Comparison of ENCODE assay signal across 15 cellular contexts in genomic region chr16:3579776-3580175, GRCh38. TPM values are rescaled to one million over a fixed set of nuclear protein-coding genes. Genes with fewer than 3 reads are reported as not detected.
DNase-seq lines count a peak whose midpoint lies in the region; ATAC-seq, FAIRE-seq and TF ChIP-seq lines count a peak whose summit lies in the region.
"Had no signal": no experiment of that assay in that cellular context is flagged by ENCODE, and none has a peak within 500 bp of the region (broad histone marks: within the 10 kb centered on the region; RNA-seq: fewer than 3 reads in every experiment).

No MANE protein-coding gene starts in this region.

- H3K9me3 ChIP-seq in CD4-positive, alpha-beta memory T cell (ENCODE audit: control insufficient read depth in 1 of 2, low read length in 2 of 2) = no peaks in the 10 kb centered on the region
- H3K9me3 ChIP-seq in kidney (ENCODE audit: control insufficient read depth in 1 of 2, low read length in 2 of 2) = no peaks in the 10 kb centered on the region
- H3K9me3 ChIP-seq: esophagus muscularis mucosa, heart left ventricle, psoas muscle had no signal

- peaks cover 0 to 20% of the 10 kb centered on the region in 2 donors for H3K36me3 Mint-ChIP-seq in CD4-positive, alpha-beta memory T cell
- H3K36me3 Mint-ChIP-seq in activated CD8-positive, alpha-beta T cell treated with anti-CD3 and anti-CD28 coated beads, Interleukin-2, amount 10 ng/mL, durations not matched to agents 7 days and 5 days (ENCODE audit: low read depth) = peaks cover 42% of the 10 kb centered on the region
- H3K36me3 Mint-ChIP-seq in natural killer cell (no peaks in the 10 kb centered on the region), Calu3 (ENCODE audit: insufficient read depth, unreplicated experiment) (no peaks in the 10 kb centered on the region)

- peaks cover 36% of the 10 kb centered on the region for H3K4me1 ChIP-seq in CD4-positive, alpha-beta memory T cell (ENCODE audit: insufficient read depth, low read length)
- no peaks in the 10 kb centered on the region for H3K4me1 ChIP-seq in kidney (ENCODE audit: control insufficient read depth in 1 of 2, insufficient read depth in 1 of 2, low read depth in 1 of 2, low read length in 2 of 2)
- H3K4me1 ChIP-seq: psoas muscle had no signal

- no peak overlapping the region for H3K9ac ChIP-seq in kidney (ENCODE audit: low read length in 2 of 2)

- no peaks in the 10 kb centered on the region for H3K27me3 ChIP-seq in CD4-positive, alpha-beta memory T cell (ENCODE audit: insufficient read depth, low read length)
- no peaks in the 10 kb centered on the region for H3K27me3 ChIP-seq in HL-60 (ENCODE audit: insufficient read depth, poor library complexity, severe bottlenecking)

- ATAC-seq in activated CD8-positive, alpha-beta T cell treated with anti-CD3 and anti-CD28 coated beads, Interleukin-2, amount 10 ng/mL, durations not matched to agents 7 days and 5 days = no peak
- ATAC-seq in natural killer cell (no peak), GM18870 (IDR thresholded peaks at IDR 0.05; ENCODE audit: unreplicated experiment) (no peak)

- no peaks in the 10 kb centered on the region for H3K36me3 ChIP-seq in CD4-positive, alpha-beta memory T cell (ENCODE audit: insufficient read depth, low read length)
- no peaks in the 10 kb centered on the region for H3K36me3 ChIP-seq in kidney (ENCODE audit: control insufficient read depth in 1 of 2, insufficient read depth in 2 of 2, low read length in 2 of 2)

- intact Hi-C loops in CD4-positive, alpha-beta memory T cell (cut with micrococcal nuclease) = loop anchor here (5.0 kb wide), 2 partner anchors 73 to 77 kb away; partner anchors contain the start of genes CLUAP1 and DNASE1
- intact Hi-C loops in natural killer cell (cut with micrococcal nuclease) = loop anchor here (1.0 kb wide), 1 partner anchor 32 kb away; the partner anchor contains the start of gene SLX4
- intact Hi-C loops in kidney (cut with DNase I) = no loop called here
- intact Hi-C loops in Calu3 (cut with micrococcal nuclease; ENCODE audit: unreplicated experiment) = no loop called here

- H3K27me3 Mint-ChIP-seq in CD4-positive, alpha-beta memory T cell = no peaks in the 10 kb centered on the region
- H3K27me3 Mint-ChIP-seq in activated CD8-positive, alpha-beta T cell treated with anti-CD3 and anti-CD28 coated beads, Interleukin-2, amount 10 ng/mL, durations not matched to agents 7 days and 5 days (ENCODE audit: low read depth) = no peaks in the 10 kb centered on the region
- H3K27me3 Mint-ChIP-seq in natural killer cell (ENCODE audit: low read depth in 2 of 2) = no peaks in the 10 kb centered on the region
- peaks cover 13% of the 10 kb centered on the region for H3K27me3 Mint-ChIP-seq in Calu3 (ENCODE audit: unreplicated experiment)

- no TSS peak for BruUV-seq in Calu3 (replicated peaks; lab: Mats Ljungman, UMichigan)

- no peak overlapping the region for H3K27ac ChIP-seq in CD4-positive, alpha-beta memory T cell (ENCODE audit: low read depth, low read length)
- H3K27ac ChIP-seq in HL-60 (replicated peaks) = peak overlapping the region; percentile 50
- H3K27ac ChIP-seq in kidney (ENCODE audit: low read depth in 2 of 2, low read length in 2 of 2) = no peak overlapping the region
- H3K27ac ChIP-seq: coronary artery, esophagus muscularis mucosa, psoas muscle, WERI-Rb-1 had no signal

- no peak for TF ChIP-seq CTCF in HL-60 (IDR thresholded peaks at IDR 0.05; ENCODE audit: insufficient read depth, low read length)
- TF ChIP-seq CTCF in natural killer cell (IDR thresholded peaks at IDR 0.05) = no peak
- TF ChIP-seq CTCF in kidney (IDR thresholded peaks at IDR 0.05; ENCODE audit: borderline replicate concordance, extremely low read depth, insufficient read depth) = no peak
- TF ChIP-seq CTCF in Calu3 (IDR thresholded peaks at IDR 0.05; ENCODE audit: unreplicated experiment) = no peak

- H3K4me1 Mint-ChIP-seq in CD4-positive, alpha-beta memory T cell = peaks cover 19 to 56% (median 39%) of the 10 kb centered on the region in 4 donors
- peaks cover 55% of the 10 kb centered on the region for H3K4me1 Mint-ChIP-seq in activated CD8-positive, alpha-beta T cell treated with anti-CD3 and anti-CD28 coated beads, Interleukin-2, amount 10 ng/mL, durations not matched to agents 7 days and 5 days (ENCODE audit: low read depth)
- H3K4me1 Mint-ChIP-seq in natural killer cell = peaks cover 29 to 60% of the 10 kb centered on the region in 2 donors
- H3K4me1 Mint-ChIP-seq in Calu3 (ENCODE audit: low read depth, unreplicated experiment) = no peaks in the 10 kb centered on the region

- H3K4me3 Mint-ChIP-seq in CD4-positive, alpha-beta memory T cell = peak overlapping the region in 6 of 8 donors; percentile 46 to 98 (median 66)
- H3K4me3 Mint-ChIP-seq in activated CD8-positive, alpha-beta T cell treated with anti-CD3 and anti-CD28 coated beads, Interleukin-2, amount 10 ng/mL, durations not matched to agents 7 days and 5 days = peak overlapping the region; percentile 96
- H3K4me3 Mint-ChIP-seq in natural killer cell (peak overlapping the region; percentile 57), Calu3 (ENCODE audit: low read depth, unreplicated experiment) (no peak overlapping the region)

- CTCF ChIA-PET in CD4-positive, alpha-beta memory T cell (lab: Charles Lee; ENCODE audit: partially characterized antibody) = no interaction called here
- CTCF ChIA-PET in activated CD8-positive, alpha-beta T cell treated with anti-CD3 and anti-CD28 coated beads, Interleukin-2, amount 10 ng/mL, durations not matched to agents 7 days and 5 days (lab: Charles Lee) = no interaction called here
- CTCF ChIA-PET in Calu3 (lab: Charles Lee) = no interaction called here

- FAIRE-seq in kidney (lab: Jason Lieb, UNC) = no peak
- FAIRE-seq: astrocyte had no signal

- no peaks in the 10 kb centered on the region for H3K9me3 Mint-ChIP-seq in CD4-positive, alpha-beta memory T cell
- H3K9me3 Mint-ChIP-seq in activated CD8-positive, alpha-beta T cell treated with anti-CD3 and anti-CD28 coated beads, Interleukin-2, amount 10 ng/mL, durations not matched to agents 7 days and 5 days (ENCODE audit: insufficient read depth) = no peaks in the 10 kb centered on the region
- no peaks in the 10 kb centered on the region for H3K9me3 Mint-ChIP-seq in natural killer cell
- no peaks in the 10 kb centered on the region for H3K9me3 Mint-ChIP-seq in Calu3 (ENCODE audit: low read depth, unreplicated experiment)

- peak overlapping the region; percentile 37 to 95 (median 88) for H3K27ac Mint-ChIP-seq in CD4-positive, alpha-beta memory T cell
- H3K27ac Mint-ChIP-seq in activated CD8-positive, alpha-beta T cell treated with anti-CD3 and anti-CD28 coated beads, Interleukin-2, amount 10 ng/mL, durations not matched to agents 7 days and 5 days = peak overlapping the region; percentile 99
- H3K27ac Mint-ChIP-seq in natural killer cell (peak overlapping the region; percentile 69 to 97), Calu3 (ENCODE audit: unreplicated experiment) (no peak overlapping the region)

- no peak for DNase-seq in CD4-positive, alpha-beta memory T cell
- DNase-seq in HL-60 (ENCODE audit: low read depth in 1 of 2, low spot score in 1 of 2) (no peak), natural killer cell (no peak), kidney (no peak), Calu3 (no peak)
- no peak for DNase-seq in activated CD8-positive, alpha-beta T cell treated with anti-CD3 and anti-CD28 coated beads, Interleukin-2, amount 10 ng/mL, durations not matched to agents 7 days and 5 days
- DNase-seq: NCI-H345, WERI-Rb-1 had no signal

- POLR2A ChIA-PET in CD4-positive, alpha-beta memory T cell (lab: Charles Lee; ENCODE audit: partially characterized antibody) = interaction anchor here (0.6 to 2.7 kb wide), 2 partner anchors 15 to 170 kb away, joined by 5 to 7 read pairs; no protein-coding TSS in a partner anchor
- POLR2A ChIA-PET in activated CD8-positive, alpha-beta T cell treated with anti-CD3 and anti-CD28 coated beads, Interleukin-2, amount 10 ng/mL, durations not matched to agents 7 days and 5 days (lab: Charles Lee) = interaction anchor here (0.7 to 2.6 kb wide), 3 partner anchors 12 to 92 kb away, joined by 3 to 16 read pairs (median 3); partner anchors contain the start of gene SLX4

- no peak overlapping the region for H3K4me3 ChIP-seq in CD4-positive, alpha-beta memory T cell (ENCODE audit: low read length in 2 of 2)
- no peak overlapping the region for H3K4me3 ChIP-seq in HL-60 (replicated peaks; ENCODE audit: insufficient read depth, low read length)
- H3K4me3 ChIP-seq in kidney (ENCODE audit: low read length in 2 of 2) = no peak overlapping the region
- H3K4me3 ChIP-seq: coronary artery, esophagus muscularis mucosa, heart left ventricle, psoas muscle had no signal

RNA-seq across cellular contexts. Expression of gene NLRC3, which starts 2.6 kb away (rescaled TPM):
- 100 to 1,000 TPM; 111 TPM for total RNA-seq in CD4-positive, alpha-beta memory T cell
- polyA plus RNA-seq in CD4-positive, alpha-beta memory T cell = 10 to 100 TPM; 13.1 to 39.3 TPM
- 10 to 100 TPM; 92.6 to 94.6 TPM for total RNA-seq in activated CD8-positive, alpha-beta T cell treated with anti-CD3 and anti-CD28 coated beads, Interleukin-2, amount 10 ng/mL, durations not matched to agents 7 days and 5 days
- total RNA-seq in natural killer cell (100 to 1,000 TPM in 2 of 3 donors, 10 to 100 TPM in 1; 98.8 to 145 (median 133) TPM), kidney (5.3 TPM), Calu3 (2022) (0.37 and 0.42 TPM in 2 replicates)
- 0.52 TPM for polyA plus RNA-seq in kidney (ENCODE audit: insufficient read depth, low read depth, low replicate concordance)
- total RNA-seq: SK-MEL-5 had no signal

RNA-seq across cellular contexts. Expression of gene SLX4, which starts 31.6 kb away (rescaled TPM):
- 1 to 10 TPM; 5.7 to 6.7 TPM for total RNA-seq in CD4-positive, alpha-beta memory T cell
- under 1 TPM in 1 of 2 donors, not detected in 1; 0.87 TPM for polyA plus RNA-seq in CD4-positive, alpha-beta memory T cell
- 10 to 100 TPM; 16.3 to 16.5 TPM for total RNA-seq in activated CD8-positive, alpha-beta T cell treated with anti-CD3 and anti-CD28 coated beads, Interleukin-2, amount 10 ng/mL, durations not matched to agents 7 days and 5 days
- total RNA-seq in natural killer cell (10 to 100 TPM; 13.5 to 18.6 (median 15.5) TPM), kidney (4.8 TPM), Calu3 (2022) (15.9 and 18.2 TPM in 2 replicates)
- 1.0 TPM for polyA plus RNA-seq in kidney (ENCODE audit: insufficient read depth, low read depth, low replicate concordance)

Comparison
In these comparisons a context has a peak if more than half of its experiments do, and no peak if none do; other contexts are left out.
1. RNA of gene NLRC3, which starts 2.6 kb away (total RNA-seq): 98.8 to 145 TPM in natural killer cell, 111 TPM in CD4-positive, alpha-beta memory T cell and 92.6 to 94.6 TPM in activated CD8-positive, alpha-beta T cell treated with anti-CD3 and anti-CD28 coated beads, Interleukin-2, amount 10 ng/mL, durations not matched to agents 7 days and 5 days; 5.3 TPM in kidney (single experiment) and 0.37 to 0.42 TPM in Calu3; every median in the first group is over 10 times any median in the second.
2. intact Hi-C loops: an anchor here in CD4-positive, alpha-beta memory T cell (5.0 kb wide) and natural killer cell (1.0 kb wide); none called in kidney and Calu3.